In the genomic region with DNA sequence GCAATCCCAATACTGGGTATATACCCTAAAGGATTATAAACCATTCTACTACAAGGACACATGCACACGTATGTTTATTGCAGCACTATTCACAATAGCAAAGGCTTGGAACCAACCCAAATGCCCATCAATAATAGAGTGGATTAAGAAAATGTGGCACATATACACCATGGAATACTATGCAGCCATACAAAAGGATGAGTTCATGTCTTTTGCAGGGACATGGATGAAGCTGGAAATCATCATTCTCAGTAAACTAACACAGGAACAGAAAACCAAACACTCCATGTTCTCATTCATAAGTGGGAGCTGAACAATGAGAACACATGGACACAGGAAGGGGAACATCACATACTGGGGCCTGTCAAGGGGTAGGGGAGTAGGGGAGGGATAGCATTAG, we compare ENCODE assay signal across 2 cellular contexts.
DNase-seq lines count a peak whose midpoint lies in the region; ATAC-seq, FAIRE-seq and TF ChIP-seq lines count a peak whose summit lies in the region.
"Not testable (repeated sequence)": the region's sequence is repeated elsewhere in the genome, so short reads cannot be mapped to it uniquely, and the experiment has no call there.

No MANE protein-coding gene starts in this region.

- intact Hi-C loops in K562 (cut with micrococcal nuclease) = not testable (repeated sequence)

- H3K9me3 ChIP-seq in HEK293 (ENCODE audit: control insufficient read depth, insufficient read depth, low read depth, low read length); K562 (replicated peaks; ENCODE audit: control insufficient read depth, insufficient read depth, low read depth, low read length): not testable (repeated sequence)

- TF ChIP-seq EP300 in K562 (IDR thresholded peaks at IDR 0.05; ENCODE audit: low read length) = not testable (repeated sequence)

- TF ChIP-seq POLR2A in K562 (conservative IDR thresholded peaks at IDR 0.05) = not testable (repeated sequence)

- H3K4me2 ChIP-seq in K562 (ENCODE audit: insufficient read depth, low read length) = not testable (repeated sequence)

- POLR2A ChIA-PET in HEK293 (lab: Yijun Ruan, JAX); K562 (lab: Yijun Ruan, JAX): not testable (repeated sequence)

- not testable (repeated sequence) for H3K27me3 ChIP-seq in K562 (ENCODE audit: control insufficient read depth in 2 of 2, insufficient read depth in 2 of 2, low read length in 2 of 2)

- not testable (repeated sequence) for BruUV-seq in K562 (replicated peaks; lab: Mats Ljungman, UMichigan)

- TF ChIP-seq CTCF in HEK293 (tag by site-specific recombination; IDR thresholded peaks at IDR 0.05); K562 (IDR thresholded peaks at IDR 0.05 in 2 of 3, conservative IDR thresholded peaks at IDR 0.05 in 1 of 3; ENCODE audit: insufficient read depth in 2 of 3, low read depth in 1 of 3, low read length in 3 of 3): not testable (repeated sequence)

- not testable (repeated sequence) for H3K9ac ChIP-seq in K562 (ENCODE audit: insufficient read depth in 1 of 2, low read depth in 2 of 2, low read length in 2 of 2)

- not testable (repeated sequence) for H4K20me1 ChIP-seq in K562 (replicated peaks; ENCODE audit: control insufficient read depth, insufficient read depth, low read length)

- not testable (repeated sequence) for H3K4me3 ChIP-seq in HEK293 (ENCODE audit: low read depth, low read length); K562

- CTCF ChIA-PET in HEK293 (lab: Yijun Ruan, JAX); K562 (lab: Yijun Ruan, JAX; ENCODE audit: low intra/inter-chr PET ratio): not testable (repeated sequence)

- 0% methylated on average over 1 of the region's 1 CpG for WGBS in K562 (ENCODE audit: insufficient coverage, low coverage, missing lambda C conversion rate)

- not testable (repeated sequence) for DNase-seq in K562 (ENCODE audit: extremely low read depth in 1 of 4, low spot score in 3 of 4)

- TF ChIP-seq RAD21 in K562 (CRISPR knock-in tag; conservative IDR thresholded peaks at IDR 0.05 in 1 of 2, IDR thresholded peaks at IDR 0.05 in 1 of 2) = not testable (repeated sequence)

- not testable (repeated sequence) for H3K36me3 ChIP-seq in HEK293 (ENCODE audit: control insufficient read depth in 2 of 2, insufficient read depth in 1 of 2, low read length in 2 of 2); K562 (ENCODE audit: control insufficient read depth, insufficient read depth, low read length)

- in situ Hi-C loops in K562 (cut with MboI) = not testable (repeated sequence)

- not testable (repeated sequence) for H3K79me2 ChIP-seq in K562 (ENCODE audit: control insufficient read depth, insufficient read depth, low read length)

- not testable (repeated sequence) for H3K27ac ChIP-seq in HEK293 (ENCODE audit: extremely low read depth, low read depth, low read length); K562 (ENCODE audit: extremely low read depth, low read depth, low read length)

- not testable (repeated sequence) for H3K4me1 ChIP-seq in HEK293 (ENCODE audit: control insufficient read depth, insufficient read depth, low read length); K562 (replicated peaks in 1 of 2; ENCODE audit: control insufficient read depth in 2 of 2, insufficient read depth in 2 of 2, low read length in 2 of 2)

- not testable (repeated sequence) for H2AFZ ChIP-seq in K562 (ENCODE audit: low read depth, low read length)

- H3K9me1 ChIP-seq in K562 (ENCODE audit: control insufficient read depth, insufficient read depth, low read length) = not testable (repeated sequence)

- not testable (repeated sequence) for FAIRE-seq in K562 (lab: Jason Lieb, UNC)

- not testable (repeated sequence) for ATAC-seq in K562

TF ChIP-seq in HEK293, 187 proteins besides CTCF, POLR2A, EP300 and RAD21:
- TF ChIP-seq ZNF280D (tag by site-specific recombination; IDR thresholded peaks at IDR 0.05) = peak; percentile 56; the same call in 1 of the 2 replicates
- TF ChIP-seq ZNF146 (tag by site-specific recombination; IDR thresholded peaks at IDR 0.05) = peak; percentile 56; the same call in 1 of the 2 replicates

TF ChIP-seq in K562, 482 proteins besides CTCF, POLR2A, EP300 and RAD21:
- TF ChIP-seq ZNF146 (CRISPR knock-in tag; IDR thresholded peaks at IDR 0.05; ENCODE audit: unreplicated experiment) = peak; percentile 66
